Comparison of ENCODE assay signal across 8 cellular contexts in the genomic region with DNA sequence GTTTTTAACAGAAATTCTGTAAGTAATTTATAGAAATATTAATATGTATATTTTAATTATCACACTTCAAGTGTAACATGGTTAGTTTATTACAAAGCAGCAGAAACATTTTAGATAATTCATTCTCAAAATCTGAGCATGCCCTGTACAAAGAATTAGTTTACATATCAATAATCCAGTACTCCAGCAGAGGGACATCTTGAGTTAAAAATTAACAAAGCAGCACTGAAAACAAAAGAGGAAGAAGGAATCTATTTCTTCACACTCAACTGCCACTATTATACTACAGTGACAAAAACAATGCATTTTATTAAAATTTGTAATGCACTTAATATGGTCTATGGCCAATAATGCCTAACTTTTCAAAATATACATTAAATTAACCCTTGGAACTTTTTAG.
A peak's percentile ranks its signal among the peaks of the same experiment; 100 is the strongest.
DNase-seq lines count a peak whose midpoint lies in the region; ATAC-seq and TF ChIP-seq lines count a peak whose summit lies in the region.

No MANE protein-coding gene starts in this region.

- TF ChIP-seq EP300 in neural cell (conservative IDR thresholded peaks at IDR 0.05; ENCODE audit: poor library complexity, severe bottlenecking), result no peak

- H3K27me3 Mint-ChIP-seq in stimulated activated memory B cell treated with anti-CD40 and anti-IgM and Interleukin-4, amounts not matched to agents 10 μg/mL and 1 μg/mL and 100 μg/mL, for 72 hours, result no peaks in the 10 kb centered on the region

- no peak overlapping the region for H3K4me3 Mint-ChIP-seq in stimulated activated memory B cell treated with anti-CD40 and anti-IgM and Interleukin-4, amounts not matched to agents 10 μg/mL and 1 μg/mL and 100 μg/mL, for 72 hours

- no peaks in the 10 kb centered on the region for H3K36me3 Mint-ChIP-seq in stimulated activated memory B cell treated with anti-CD40 and anti-IgM and Interleukin-4, amounts not matched to agents 10 μg/mL and 1 μg/mL and 100 μg/mL, for 72 hours

- H3K4me1 Mint-ChIP-seq in stimulated activated memory B cell treated with anti-CD40 and anti-IgM and Interleukin-4, amounts not matched to agents 10 μg/mL and 1 μg/mL and 100 μg/mL, for 72 hours, result no peaks in the 10 kb centered on the region

- TF ChIP-seq RAD21 in neural cell (conservative IDR thresholded peaks at IDR 0.05), result peak; percentile 69

- no peak overlapping the region for H3K27ac ChIP-seq in neural cell (ENCODE audit: low read length)

- ATAC-seq in GM19351 (IDR thresholded peaks at IDR 0.05; ENCODE audit: unreplicated experiment), result peak; percentile 88
- no peak for ATAC-seq in stimulated activated memory B cell treated with anti-CD40 and anti-IgM and Interleukin-4, amounts not matched to agents 10 μg/mL and 1 μg/mL and 100 μg/mL, for 72 hours

- no peak overlapping the region for H3K9ac ChIP-seq in neural cell (ENCODE audit: low read length)

- no peaks in the 10 kb centered on the region for H3F3A ChIP-seq in neural cell (ENCODE audit: insufficient read depth, low read length, poor library complexity, severe bottlenecking)

- no peaks in the 10 kb centered on the region for H3K9me3 ChIP-seq in neural cell (ENCODE audit: low read length)

- no peak overlapping the region for H3K4me2 ChIP-seq in neural cell (ENCODE audit: low read length)

- no peak overlapping the region for H3K4me3 ChIP-seq in neural cell (ENCODE audit: low read length)

- no peaks in the 10 kb centered on the region for H3K27me3 ChIP-seq in neural cell (ENCODE audit: insufficient read depth, low read depth, low read length)

- H3K9me2 ChIP-seq in neural cell (ENCODE audit: insufficient read depth, low read length), result no peaks in the 10 kb centered on the region

- DNase-seq in LoVo (ENCODE audit: low spot score) (peak; percentile 2), astrocyte of the hippocampus (ENCODE audit: low read depth, low spot score) (peak; percentile 35), NCI-H146 treated with DMSO at 0.1 percent for 48 hours (lab: John Stamatoyannopoulos, UW; ENCODE audit: unreplicated experiment) (no peak), mesenteric fat pad (ENCODE audit: low spot score) (no peak), C1 segment of cervical spinal cord (lab: John Stamatoyannopoulos, UW) (no peak)

- no peaks in the 10 kb centered on the region for H4K20me1 ChIP-seq in neural cell (ENCODE audit: insufficient read depth)

- no peaks in the 10 kb centered on the region for H3K36me3 ChIP-seq in neural cell (ENCODE audit: insufficient read depth, low read length)

- no peak overlapping the region for H3K27ac Mint-ChIP-seq in stimulated activated memory B cell treated with anti-CD40 and anti-IgM and Interleukin-4, amounts not matched to agents 10 μg/mL and 1 μg/mL and 100 μg/mL, for 72 hours

- H3K9me3 Mint-ChIP-seq in stimulated activated memory B cell treated with anti-CD40 and anti-IgM and Interleukin-4, amounts not matched to agents 10 μg/mL and 1 μg/mL and 100 μg/mL, for 72 hours, result no peaks in the 10 kb centered on the region

- no peak overlapping the region for H2AFZ ChIP-seq in neural cell (ENCODE audit: low read depth, low read length)

- TF ChIP-seq CTCF in neural cell (IDR thresholded peaks at IDR 0.05; ENCODE audit: poor library complexity, severe bottlenecking), result peak; percentile 57

- no peaks in the 10 kb centered on the region for H3K79me2 ChIP-seq in neural cell (replicated peaks; ENCODE audit: insufficient read depth, low read length)

TF ChIP-seq in neural cell, 6 proteins besides CTCF, POLR2A, EP300 and RAD21:
- no peak for TF ChIP-seq MXI1 (conservative IDR thresholded peaks at IDR 0.05; ENCODE audit: poor library complexity, severe bottlenecking)
- TF ChIP-seq EZH2 (IDR thresholded peaks at IDR 0.05; ENCODE audit: borderline replicate concordance, insufficient read depth, low read length, poor library complexity, severe bottlenecking), result no peak
- TF ChIP-seq POLR2AphosphoS5 (IDR thresholded peaks at IDR 0.05), result no peak
- peak; percentile 74 for TF ChIP-seq SMC3 (conservative IDR thresholded peaks at IDR 0.05; ENCODE audit: poor library complexity)

Comparison
In these comparisons a context has a peak if more than half of its experiments do, and no peak if none do; other contexts are left out.
1. DNase-seq: peak in LoVo (single experiment) and astrocyte of the hippocampus (single experiment); none in NCI-H146 treated with DMSO at 0.1 percent for 48 hours (single experiment), mesenteric fat pad (single experiment) and C1 segment of cervical spinal cord (0 of 14).